In the genomic region with DNA sequence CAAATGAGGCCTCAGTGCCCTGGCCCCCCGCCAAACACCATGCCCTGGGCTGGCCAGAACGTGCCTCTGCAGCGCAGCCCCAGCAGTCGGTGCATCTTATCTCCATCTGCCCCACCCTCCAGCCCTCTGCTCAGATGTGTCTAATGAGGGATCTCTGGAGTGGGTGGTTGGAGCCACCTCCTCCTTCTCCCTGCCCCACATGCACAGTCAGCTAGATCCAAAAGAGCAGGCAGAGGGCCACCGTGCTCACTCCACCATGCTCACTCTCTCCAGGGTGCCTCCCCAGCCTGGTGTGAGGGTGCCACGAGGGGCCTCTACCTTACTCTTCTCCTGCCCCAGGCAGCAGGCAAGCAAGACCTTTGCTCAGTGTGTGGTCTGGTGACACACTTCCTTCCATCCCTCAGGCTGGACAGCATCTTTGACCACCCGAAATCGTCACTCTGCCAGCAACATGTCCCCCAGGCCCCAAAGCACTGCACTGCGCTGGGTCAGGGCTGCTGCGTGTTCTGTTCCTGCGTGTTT, we compare ENCODE assay signal across 23 cellular contexts.
DNase-seq lines count a peak whose midpoint lies in the region; ATAC-seq and TF ChIP-seq lines count a peak whose summit lies in the region.
"Had no signal": no experiment of that assay in that cellular context is flagged by ENCODE, and none has a peak within 500 bp of the region (broad histone marks: within the 10 kb centered on the region; RNA-seq: fewer than 3 reads in every experiment).

No MANE protein-coding gene starts in this region.

- H3K27ac Mint-ChIP-seq in activated naive CD8-positive, alpha-beta T cell treated with anti-CD3 and anti-CD28 coated beads for 36 hours = no peak overlapping the region
- H3K27ac Mint-ChIP-seq: brain, natural killer cell, T-helper 17 cell had no signal

- no peaks in the 10 kb centered on the region for H3K4me1 ChIP-seq in osteoblast (ENCODE audit: insufficient read depth, low read length)
- H3K4me1 ChIP-seq: lower lobe of right lung had no signal

- peak; percentile 88 for DNase-seq in DMS 273 (lab: John Stamatoyannopoulos, UW; ENCODE audit: unreplicated experiment)
- peak; percentile 5 for DNase-seq in NCI-H1105 (lab: John Stamatoyannopoulos, UW)
- peak; percentile 17 for DNase-seq in osteoblast (ENCODE audit: insufficient read length, low spot score, missing footprints)
- no peak for DNase-seq in foreskin melanocyte
- no peak for DNase-seq in activated naive CD8-positive, alpha-beta T cell treated with anti-CD3 and anti-CD28 coated beads for 36 hours
- DNase-seq in NCI-H2227 (lab: John Stamatoyannopoulos, UW; ENCODE audit: unreplicated experiment) = no peak
- DNase-seq: activated naive CD4-positive, alpha-beta T cell; activated T-cell treated with anti-CD3 and anti-CD28 coated beads, Interleukin-2, amount 50 U/mL, for 1 hour; glutamatergic neuron; GM23248; kidney; lower lobe of right lung; natural killer cell; NCI-H187; NCI-H2227 treated with DMSO at 0.1 percent for 48 hours; NCI-H69; T-helper 17 cell had no signal

- no peak overlapping the region for H3K4me3 Mint-ChIP-seq in activated naive CD8-positive, alpha-beta T cell treated with anti-CD3 and anti-CD28 coated beads for 36 hours
- H3K4me3 Mint-ChIP-seq: brain, natural killer cell, T-helper 17 cell had no signal

- H3K27ac ChIP-seq in osteoblast (ENCODE audit: low read depth, low read length) = no peak overlapping the region
- H3K27ac ChIP-seq: C4-2B, GM23248, HL-60, lower lobe of right lung had no signal

- H3K36me3 ChIP-seq in osteoblast (ENCODE audit: insufficient read depth, low read length) = no peaks in the 10 kb centered on the region
- H3K36me3 ChIP-seq: lower lobe of right lung had no signal

- no peak; the same call in 2 of the 3 replicates for ATAC-seq in SK-N-SH treated with all-trans-retinoic acid at 6 μM for 48 hours
- ATAC-seq in GM18870 (IDR thresholded peaks at IDR 0.05; ENCODE audit: unreplicated experiment) = no peak
- ATAC-seq: GM12878, lower lobe of right lung, natural killer cell, T-helper 17 cell had no signal

- no peaks in the 10 kb centered on the region for H3K36me3 Mint-ChIP-seq in activated naive CD8-positive, alpha-beta T cell treated with anti-CD3 and anti-CD28 coated beads for 36 hours
- H3K36me3 Mint-ChIP-seq: brain, natural killer cell had no signal

- H3K9me3 ChIP-seq in osteoblast (ENCODE audit: low read depth, low read length) = no peaks in the 10 kb centered on the region
- H3K9me3 ChIP-seq: lower lobe of right lung had no signal

- H3K4me3 ChIP-seq in osteoblast (ENCODE audit: insufficient read depth, low read length) = no peak overlapping the region
- H3K4me3 ChIP-seq: GM12878, GM23248, lower lobe of right lung had no signal

- H3K27me3 ChIP-seq in osteoblast (ENCODE audit: insufficient read depth, low read length) = no peaks in the 10 kb centered on the region

- no peak overlapping the region for H3K4me2 ChIP-seq in osteoblast (ENCODE audit: insufficient read depth, low read length)

- TF ChIP-seq CTCF in osteoblast (IDR thresholded peaks at IDR 0.05; ENCODE audit: extremely low read depth, low read depth, low read length) = no peak

- no peaks in the 10 kb centered on the region for H4K20me1 ChIP-seq in osteoblast (ENCODE audit: insufficient read depth, low read length)

- no peaks in the 10 kb centered on the region for H3K79me2 ChIP-seq in osteoblast (ENCODE audit: insufficient read depth, low read length)

- H2AFZ ChIP-seq in osteoblast (ENCODE audit: low read length) = no peak overlapping the region
- H2AFZ ChIP-seq: GM23248 had no signal

- H3K27me3 Mint-ChIP-seq in activated naive CD8-positive, alpha-beta T cell treated with anti-CD3 and anti-CD28 coated beads for 36 hours = peaks cover 11% of the 10 kb centered on the region

- H3K4me1 Mint-ChIP-seq in activated naive CD8-positive, alpha-beta T cell treated with anti-CD3 and anti-CD28 coated beads for 36 hours = no peaks in the 10 kb centered on the region

- H3K9me3 Mint-ChIP-seq in activated naive CD8-positive, alpha-beta T cell treated with anti-CD3 and anti-CD28 coated beads for 36 hours = no peaks in the 10 kb centered on the region
- H3K9me3 Mint-ChIP-seq: natural killer cell had no signal

TF ChIP-seq in SK-N-SH treated with all-trans-retinoic acid at 6 μM for 48 hours, 23 proteins besides CTCF, POLR2A, EP300 and RAD21:
- TF ChIP-seq TCF4 (CRISPR knock-in tag; IDR thresholded peaks at IDR 0.05; ENCODE audit: borderline replicate concordance) = peak; percentile 73; the same call in 1 of the 2 replicates
- TF ChIP-seq ZNF565 (CRISPR knock-in tag; conservative IDR thresholded peaks at IDR 0.05; ENCODE audit: low read depth) = no peak
- TF ChIP-seq, protein P1, sequence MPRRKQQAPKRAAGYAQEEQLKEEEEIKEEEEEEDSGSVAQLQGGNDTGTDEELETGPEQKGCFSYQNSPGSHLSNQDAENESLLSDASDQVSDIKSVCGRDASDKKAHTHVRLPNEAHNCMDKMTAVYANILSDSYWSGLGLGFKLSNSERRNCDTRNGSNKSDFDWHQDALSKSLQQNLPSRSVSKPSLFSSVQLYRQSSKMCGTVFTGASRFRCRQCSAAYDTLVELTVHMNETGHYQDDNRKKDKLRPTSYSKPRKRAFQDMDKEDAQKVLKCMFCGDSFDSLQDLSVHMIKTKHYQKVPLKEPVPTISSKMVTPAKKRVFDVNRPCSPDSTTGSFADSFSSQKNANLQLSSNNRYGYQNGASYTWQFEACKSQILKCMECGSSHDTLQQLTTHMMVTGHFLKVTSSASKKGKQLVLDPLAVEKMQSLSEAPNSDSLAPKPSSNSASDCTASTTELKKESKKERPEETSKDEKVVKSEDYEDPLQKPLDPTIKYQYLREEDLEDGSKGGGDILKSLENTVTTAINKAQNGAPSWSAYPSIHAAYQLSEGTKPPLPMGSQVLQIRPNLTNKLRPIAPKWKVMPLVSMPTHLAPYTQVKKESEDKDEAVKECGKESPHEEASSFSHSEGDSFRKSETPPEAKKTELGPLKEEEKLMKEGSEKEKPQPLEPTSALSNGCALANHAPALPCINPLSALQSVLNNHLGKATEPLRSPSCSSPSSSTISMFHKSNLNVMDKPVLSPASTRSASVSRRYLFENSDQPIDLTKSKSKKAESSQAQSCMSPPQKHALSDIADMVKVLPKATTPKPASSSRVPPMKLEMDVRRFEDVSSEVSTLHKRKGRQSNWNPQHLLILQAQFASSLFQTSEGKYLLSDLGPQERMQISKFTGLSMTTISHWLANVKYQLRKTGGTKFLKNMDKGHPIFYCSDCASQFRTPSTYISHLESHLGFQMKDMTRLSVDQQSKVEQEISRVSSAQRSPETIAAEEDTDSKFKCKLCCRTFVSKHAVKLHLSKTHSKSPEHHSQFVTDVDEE (CRISPR knock-in tag; IDR thresholded peaks at IDR 0.05) = peak; percentile 12; the same call in 1 of the 2 replicates
- TF ChIP-seq ZNF70 (CRISPR knock-in tag; IDR thresholded peaks at IDR 0.05) = no peak

Comparison
In these comparisons a context has a peak if more than half of its experiments do, and no peak if none do; other contexts are left out.
1. DNase-seq: peak in DMS 273 (single experiment), NCI-H1105 (single experiment) and osteoblast (single experiment); none in foreskin melanocyte (single experiment), activated naive CD8-positive, alpha-beta T cell treated with anti-CD3 and anti-CD28 coated beads for 36 hours (single experiment) and NCI-H2227 (single experiment).